In genomic region chr19:55112781-55113569, GRCh38 we compare ENCODE assay signal across 11 cellular contexts. TPM values are rescaled to one million over a fixed set of nuclear protein-coding genes. Genes with fewer than 3 reads are reported as not detected.
DNase-seq lines count a peak whose midpoint lies in the region; ATAC-seq and TF ChIP-seq lines count a peak whose summit lies in the region.
"Had no signal": no experiment of that assay in that cellular context is flagged by ENCODE, and none has a peak within 500 bp of the region (broad histone marks: within the 10 kb centered on the region; RNA-seq: fewer than 3 reads in every experiment).

No MANE protein-coding gene starts in this region.

- peaks cover 3 to 13% of the 10 kb centered on the region in 2 experiments for H3K36me3 ChIP-seq in SK-N-SH (replicated peaks in 1 of 2; ENCODE audit: control insufficient read depth in 1 of 2, insufficient read depth in 2 of 2, low read length in 1 of 2)
- H3K36me3 ChIP-seq in duodenal mucosa (ENCODE audit: control insufficient read depth in 1 of 2, insufficient read depth in 2 of 2, low read length in 2 of 2) = peaks cover 18 to 28% of the 10 kb centered on the region in 2 donors
- H3K36me3 ChIP-seq in mucosa of rectum (ENCODE audit: control insufficient read depth in 2 of 2, insufficient read depth in 2 of 2, low read length in 2 of 2) = peaks cover 9 to 12% of the 10 kb centered on the region in 2 donors
- H3K36me3 ChIP-seq in upper lobe of left lung = peaks cover 0 to 36% (median 18%) of the 10 kb centered on the region in 4 donors

- H3K27me3 Mint-ChIP-seq in naive thymus-derived CD8-positive, alpha-beta T cell = no peaks in the 10 kb centered on the region

- CTCF ChIA-PET in SK-N-SH (lab: Yijun Ruan, JAX) = interaction anchor here (6.2 kb wide), 1 partner anchor 24 kb away, joined by 38 read pairs; no protein-coding TSS in a partner anchor

- peaks cover 5% of the 10 kb centered on the region for H3F3A ChIP-seq in SK-N-SH (replicated peaks; ENCODE audit: insufficient read depth)

- H3K27me3 ChIP-seq in SK-N-SH (ENCODE audit: insufficient read depth) = no peaks in the 10 kb centered on the region
- H3K27me3 ChIP-seq in duodenal mucosa (ENCODE audit: control insufficient read depth in 1 of 2, insufficient read depth in 2 of 2, low read length in 2 of 2) = no peaks in the 10 kb centered on the region
- H3K27me3 ChIP-seq in mucosa of rectum (ENCODE audit: control insufficient read depth in 2 of 2, insufficient read depth in 2 of 2, low read length in 2 of 2) = no peaks in the 10 kb centered on the region
- H3K27me3 ChIP-seq in upper lobe of left lung = no peaks in the 10 kb centered on the region

- peaks cover 0 to 19% (median 0%) of the 10 kb centered on the region in 3 donors for H3K36me3 Mint-ChIP-seq in naive thymus-derived CD8-positive, alpha-beta T cell

- H3K4me3 ChIP-seq in SK-N-SH (ENCODE audit: low read depth in 2 of 2, low read length in 1 of 2) (no peak overlapping the region), duodenal mucosa (ENCODE audit: low read depth in 1 of 2, low read length in 2 of 2) (no peak overlapping the region), mucosa of rectum (ENCODE audit: low read length in 2 of 2) (no peak overlapping the region), upper lobe of left lung (no peak overlapping the region)

- WGBS in SK-N-SH (ENCODE audit: low lambda C conversion rate) = 89% methylated on average over 21 of the region's 23 CpGs
- 57 to 78% methylated on average over 13 to 23 of the region's 23 CpGs for WGBS in upper lobe of left lung, 2 donors

- TF ChIP-seq CTCF in SK-N-SH (IDR thresholded peaks at IDR 0.05) (no peak), upper lobe of left lung (IDR thresholded peaks at IDR 0.05) (peak in 1 of 6 experiments; percentile 4)

- no peak overlapping the region for H2AFZ ChIP-seq in SK-N-SH (ENCODE audit: low read depth)

- no peak for TF ChIP-seq EP300 in SK-N-SH (IDR thresholded peaks at IDR 0.05; ENCODE audit: borderline replicate concordance in 1 of 2, low read depth in 1 of 2, low read length in 1 of 2)
- TF ChIP-seq EP300 in upper lobe of left lung (IDR thresholded peaks at IDR 0.05) = no peak

- TF ChIP-seq POLR2A in upper lobe of left lung (IDR thresholded peaks at IDR 0.05) = no peak

- DNase-seq in SK-N-SH (peak; percentile 30), upper lobe of left lung (peak; percentile 42 to 60), posterior vena cava (ENCODE audit: low spot score) (no peak), RPMI8226 (no peak)
- no peak for DNase-seq in naive thymus-derived CD8-positive, alpha-beta T cell
- DNase-seq: activated effector memory CD4-positive, alpha-beta T cell treated with Interleukin-2 at 50 U/mL for 16 hours; NCI-H1930 had no signal

- H3K9ac ChIP-seq in SK-N-SH = peak overlapping the region; percentile 33; the same call in 1 of the 2 replicates
- H3K9ac ChIP-seq in duodenal mucosa (ENCODE audit: low read depth in 1 of 2, low read length in 2 of 2) = peak overlapping the region; percentile 32 to 53
- H3K9ac ChIP-seq in mucosa of rectum (ENCODE audit: low read depth in 1 of 2, low read length in 2 of 2) = peak overlapping the region in 1 of 2 donors; percentile 12

- H3K9me2 ChIP-seq in SK-N-SH = no peaks in the 10 kb centered on the region

- H3K4me3 Mint-ChIP-seq in naive thymus-derived CD8-positive, alpha-beta T cell = no peak overlapping the region

- H3K4me1 Mint-ChIP-seq in naive thymus-derived CD8-positive, alpha-beta T cell = peaks cover 22 to 33% (median 29%) of the 10 kb centered on the region in 4 donors

- H3K4me1 ChIP-seq in SK-N-SH (ENCODE audit: control insufficient read depth in 1 of 2, insufficient read depth in 2 of 2, low read depth in 1 of 2, low read length in 1 of 2) (peaks cover 9 to 24% of the 10 kb centered on the region in 2 experiments; a peak in 3 of 4 replicates), duodenal mucosa (ENCODE audit: control insufficient read depth in 1 of 2, insufficient read depth in 2 of 2, low read length in 2 of 2) (peaks cover 20 to 35% of the 10 kb centered on the region in 2 donors), mucosa of rectum (ENCODE audit: control insufficient read depth in 2 of 2, insufficient read depth in 2 of 2, low read length in 2 of 2) (peaks cover 16 to 19% of the 10 kb centered on the region in 2 donors), upper lobe of left lung (peaks cover 31 to 46% (median 41%) of the 10 kb centered on the region in 4 donors)

- intact Hi-C loops in posterior vena cava (cut with DNase I) = no loop called here

- peaks cover 0 to 2% (median 0%) of the 10 kb centered on the region in 9 donors for H3K9me3 Mint-ChIP-seq in naive thymus-derived CD8-positive, alpha-beta T cell

- peak overlapping the region in 1 of 2 experiments; percentile 66; a peak in 1 of 4 replicates for H3K27ac ChIP-seq in SK-N-SH (ENCODE audit: low read depth in 2 of 2, low read length in 1 of 2)
- H3K27ac ChIP-seq in duodenal mucosa (ENCODE audit: low read depth, low read length) = peak overlapping the region; percentile 61
- H3K27ac ChIP-seq in mucosa of rectum (ENCODE audit: low read depth in 2 of 2, low read length in 2 of 2) = peak overlapping the region; percentile 74 to 80
- peak overlapping the region; percentile 59 to 92 (median 80) for H3K27ac ChIP-seq in upper lobe of left lung
- H3K27ac ChIP-seq: 22Rv1 had no signal

- peaks cover 72% of the 10 kb centered on the region for H3K79me2 ChIP-seq in SK-N-SH (ENCODE audit: insufficient read depth)

- H4K20me1 ChIP-seq in SK-N-SH (ENCODE audit: insufficient read depth) = peaks cover 56% of the 10 kb centered on the region

- H3K9me3 ChIP-seq in SK-N-SH (no peaks in the 10 kb centered on the region), duodenal mucosa (ENCODE audit: control insufficient read depth in 1 of 2, low read length in 2 of 2) (no peaks in the 10 kb centered on the region), mucosa of rectum (ENCODE audit: control insufficient read depth in 2 of 2, low read length in 2 of 2) (no peaks in the 10 kb centered on the region), upper lobe of left lung (no peaks in the 10 kb centered on the region)

- H3K27ac Mint-ChIP-seq in naive thymus-derived CD8-positive, alpha-beta T cell = no peak overlapping the region

- TF ChIP-seq RAD21 in SK-N-SH (IDR thresholded peaks at IDR 0.05; ENCODE audit: low read length) = no peak

- 0 out of 2 replicates have a peak overlapping the region, but pooled peaks have one; percentile 7 for H3K4me2 ChIP-seq in SK-N-SH

- ATAC-seq in SK-N-SH treated with all-trans-retinoic acid at 6 μM for 48 hours = no peak
- ATAC-seq in upper lobe of left lung (ENCODE audit: low FRiP score in 2 of 2) = no peak
- ATAC-seq in naive thymus-derived CD8-positive, alpha-beta T cell = no peak

- POLR2A ChIA-PET in SK-N-SH (lab: Yijun Ruan, JAX) = no interaction called here
- POLR2A ChIA-PET in naive thymus-derived CD8-positive, alpha-beta T cell (lab: Charles Lee) = no interaction called here

TF ChIP-seq in SK-N-SH, 30 proteins besides CTCF, POLR2A, EP300 and RAD21 (continues in another document):
- TF ChIP-seq RFX5 (IDR thresholded peaks at IDR 0.05; ENCODE audit: low read length) (no peak), RXRA (IDR thresholded peaks at IDR 0.05; ENCODE audit: borderline replicate concordance, low read depth) (no peak), MXI1 (IDR thresholded peaks at IDR 0.05; ENCODE audit: low read depth, low read length) (no peak), SIN3A (IDR thresholded peaks at IDR 0.05; ENCODE audit: borderline replicate concordance, low read depth, low read length) (no peak)

TF ChIP-seq in SK-N-SH treated with all-trans-retinoic acid at 6 μM for 48 hours, 23 proteins besides CTCF, POLR2A, EP300 and RAD21:
- TF ChIP-seq PPARA (CRISPR knock-in tag; IDR thresholded peaks at IDR 0.05; ENCODE audit: borderline replicate concordance) (no peak), TCF4 (CRISPR knock-in tag; IDR thresholded peaks at IDR 0.05; ENCODE audit: borderline replicate concordance) (no peak), BACH2 (CRISPR knock-in tag; IDR thresholded peaks at IDR 0.05; ENCODE audit: borderline replicate concordance) (no peak), GLIS3 (CRISPR knock-in tag; IDR thresholded peaks at IDR 0.05) (no peak)

RNA-seq across cellular contexts. Expression of gene PPP1R12C, which starts 4.5 kb away (rescaled TPM):
- 83.9 and 87.3 TPM in 2 replicates for polyA plus RNA-seq in SK-N-SH (2012; rRNA removed)
- 20.3 and 29.1 TPM in 2 replicates for polyA plus RNA-seq in SK-N-SH (2012; cell fraction: cytosol; rRNA removed)
- polyA plus RNA-seq in SK-N-SH (2012; cell fraction: nucleus; rRNA removed) = 571 and 748 TPM in 2 replicates
- total RNA-seq in upper lobe of left lung (100 to 1,000 TPM in 5 of 6 donors, 10 to 100 TPM in 1; 99.6 to 369 (median 158) TPM), posterior vena cava (100 to 1,000 TPM; 207 to 252 TPM)
- total RNA-seq in naive thymus-derived CD8-positive, alpha-beta T cell = 100 to 1,000 TPM; 140 to 141 TPM
- 1 to 10 TPM; 2.7 to 6.2 (median 3.9) TPM for polyA plus RNA-seq in naive thymus-derived CD8-positive, alpha-beta T cell

RNA-seq across cellular contexts. Expression of gene TNNT1, which starts 36.0 kb away (rescaled TPM):
- 27.1 and 39.5 TPM in 2 replicates for polyA plus RNA-seq in SK-N-SH (2012; rRNA removed)
- 30.8 and 37.4 TPM in 2 replicates for polyA plus RNA-seq in SK-N-SH (2012; cell fraction: cytosol; rRNA removed)
- polyA plus RNA-seq in SK-N-SH (2012; cell fraction: nucleus; rRNA removed) = 9.5 and 13.7 TPM in 2 replicates
- total RNA-seq in upper lobe of left lung (10 to 100 TPM in 1 of 6 donors, 1 to 10 TPM in 4, not detected in 1; 1.3 to 31.2 (median 2.4) TPM), posterior vena cava (not detected)
- total RNA-seq in naive thymus-derived CD8-positive, alpha-beta T cell = not detected
- polyA plus RNA-seq in naive thymus-derived CD8-positive, alpha-beta T cell = not detected

RNA-seq across cellular contexts. Expression of gene EPS8L1, which starts 37.3 kb away (rescaled TPM):
- polyA plus RNA-seq in SK-N-SH (2012; rRNA removed) = 9.6 and 12.9 TPM in 2 replicates
- 6.7 and 7.5 TPM in 2 replicates for polyA plus RNA-seq in SK-N-SH (2012; cell fraction: cytosol; rRNA removed)
- 32.4 and 60.9 TPM in 2 replicates for polyA plus RNA-seq in SK-N-SH (2012; cell fraction: nucleus; rRNA removed)
- 10 to 100 TPM; 30.2 to 55.7 (median 43.3) TPM for total RNA-seq in upper lobe of left lung
- 1 to 10 TPM in 1 of 2 donors, under 1 TPM in 1; 0.38 to 2.1 TPM for total RNA-seq in posterior vena cava
- under 1 TPM in 1 of 2 experiments, not detected in 1; 0.39 TPM for total RNA-seq in naive thymus-derived CD8-positive, alpha-beta T cell
- 1 to 10 TPM in 1 of 3 donors, under 1 TPM in 2; 0.81 to 2.1 (median 0.85) TPM for polyA plus RNA-seq in naive thymus-derived CD8-positive, alpha-beta T cell

RNA-seq across cellular contexts. Expression of gene TNNI3, which starts 44.6 kb away (rescaled TPM):
- polyA plus RNA-seq in SK-N-SH (2012; rRNA removed) = 9.1 and 11.4 TPM in 2 replicates
- polyA plus RNA-seq in SK-N-SH (2012; cell fraction: cytosol; rRNA removed) = 8.5 and 9.3 TPM in 2 replicates
- polyA plus RNA-seq in SK-N-SH (2012; cell fraction: nucleus; rRNA removed) = 6.4 and 7.0 TPM in 2 replicates
- total RNA-seq in upper lobe of left lung = 10 to 100 TPM in 2 of 6 donors, 1 to 10 TPM in 4; 1.0 to 14.6 (median 5.9) TPM
- total RNA-seq in posterior vena cava = not detected
- not detected for total RNA-seq in naive thymus-derived CD8-positive, alpha-beta T cell
- polyA plus RNA-seq in naive thymus-derived CD8-positive, alpha-beta T cell = not detected

RNA-seq across cellular contexts. Expression of gene RDH13, which starts 50.0 kb away (rescaled TPM):
- polyA plus RNA-seq in SK-N-SH (2012; rRNA removed) = 8.9 and 9.6 TPM in 2 replicates
- 3.9 and 5.9 TPM in 2 replicates for polyA plus RNA-seq in SK-N-SH (2012; cell fraction: cytosol; rRNA removed)
- 26.8 TPM in 2 replicates for polyA plus RNA-seq in SK-N-SH (2012; cell fraction: nucleus; rRNA removed)
- total RNA-seq in upper lobe of left lung (10 to 100 TPM; 24.0 to 72.3 (median 28.1) TPM), posterior vena cava (1 to 10 TPM; 7.8 to 8.1 TPM)
- total RNA-seq in naive thymus-derived CD8-positive, alpha-beta T cell = 10 to 100 TPM; 24.3 to 26.1 TPM
- 10 to 100 TPM in 1 of 3 donors, 1 to 10 TPM in 2; 4.3 to 18.0 (median 5.3) TPM for polyA plus RNA-seq in naive thymus-derived CD8-positive, alpha-beta T cell

Comparison
In these comparisons a context has a peak if more than half of its experiments do, and no peak if none do; other contexts are left out.
1. DNase-seq: peak in SK-N-SH (single experiment) and upper lobe of left lung (2 of 2); none in posterior vena cava (single experiment), RPMI8226 (single experiment) and naive thymus-derived CD8-positive, alpha-beta T cell (0 of 10).
2. RNA of gene EPS8L1, which starts 37.3 kb away (total RNA-seq): 30.2 to 55.7 TPM in upper lobe of left lung; 0.38 to 2.1 TPM in posterior vena cava and 0.39 TPM in naive thymus-derived CD8-positive, alpha-beta T cell; every median in the first group is over 10 times any median in the second.